In genomic region chr15:50145451-50145872, GRCh38 we compare ENCODE assay signal across 8 cellular contexts. TPM values are rescaled to one million over a fixed set of nuclear protein-coding genes. Genes with fewer than 3 reads are reported as not detected.
DNase-seq lines count a peak whose midpoint lies in the region; ATAC-seq and TF ChIP-seq lines count a peak whose summit lies in the region.

No MANE protein-coding gene starts in this region.

- H3K4me1 ChIP-seq in cardiac muscle cell (ENCODE audit: low read depth) (no peaks in the 10 kb centered on the region), psoas muscle (no peaks in the 10 kb centered on the region)

- H3K27ac Mint-ChIP-seq in CD4-positive, alpha-beta T cell: no peak overlapping the region
- no peak overlapping the region for H3K27ac Mint-ChIP-seq in activated CD8-positive, alpha-beta T cell treated with anti-CD3 and anti-CD28 coated beads for 36 hours

- POLR2A ChIA-PET in CD4-positive, alpha-beta T cell (lab: Charles Lee): interaction anchor here (0.6 kb wide), 1 partner anchor 1943 kb away, joined by 3 read pairs; no protein-coding TSS in a partner anchor
- POLR2A ChIA-PET in activated CD8-positive, alpha-beta T cell treated with anti-CD3 and anti-CD28 coated beads for 36 hours (lab: Charles Lee): no interaction called here

- no peak overlapping the region for H3K27ac ChIP-seq in CD4-positive, alpha-beta T cell (ENCODE audit: low read depth, low read length)
- no peak overlapping the region for H3K27ac ChIP-seq in cardiac muscle cell
- H3K27ac ChIP-seq in psoas muscle: no peak overlapping the region

- CTCF ChIA-PET in CD4-positive, alpha-beta T cell (lab: Charles Lee): interaction anchor here (0.7 to 1.7 kb wide), 3 partner anchors 18 to 1283 kb away, joined by 3 to 4 read pairs (median 3); no protein-coding TSS in a partner anchor
- CTCF ChIA-PET in activated CD8-positive, alpha-beta T cell treated with anti-CD3 and anti-CD28 coated beads for 36 hours (lab: Charles Lee): interaction anchor here (0.6 to 2.1 kb wide), 18 partner anchors 9 to 1286 kb away, joined by 3 to 9 read pairs (median 4); no protein-coding TSS in a partner anchor

- H3K9me3 ChIP-seq in CD4-positive, alpha-beta T cell (ENCODE audit: control insufficient read depth, low read length): no peaks in the 10 kb centered on the region
- H3K9me3 ChIP-seq in cardiac muscle cell (ENCODE audit: low read depth) (no peaks in the 10 kb centered on the region), psoas muscle (no peaks in the 10 kb centered on the region)

- ATAC-seq in CD4-positive, alpha-beta T cell (ENCODE audit: poor library complexity): no peak
- ATAC-seq in GM21423 (IDR thresholded peaks at IDR 0.05; ENCODE audit: unreplicated experiment) (peak; percentile 49), psoas muscle (peak; percentile 70 to 86 (median 83)), GM21526 (IDR thresholded peaks at IDR 0.05; ENCODE audit: low FRiP score, unreplicated experiment) (no peak)
- ATAC-seq in activated CD8-positive, alpha-beta T cell treated with anti-CD3 and anti-CD28 coated beads for 36 hours: peak; percentile 64

- H3K36me3 Mint-ChIP-seq in CD4-positive, alpha-beta T cell (ENCODE audit: low read depth): no peaks in the 10 kb centered on the region
- no peaks in the 10 kb centered on the region for H3K36me3 Mint-ChIP-seq in activated CD8-positive, alpha-beta T cell treated with anti-CD3 and anti-CD28 coated beads for 36 hours (ENCODE audit: low read depth)

- H3K4me3 ChIP-seq in cardiac muscle cell: no peak overlapping the region
- no peak overlapping the region for H3K4me3 ChIP-seq in psoas muscle

- peaks cover 5% of the 10 kb centered on the region for H3K27me3 ChIP-seq in CD4-positive, alpha-beta T cell (ENCODE audit: control insufficient read depth, insufficient read depth, low read length)
- H3K27me3 ChIP-seq in cardiac muscle cell (no peaks in the 10 kb centered on the region), psoas muscle (ENCODE audit: insufficient read depth in 3 of 3, low read length in 2 of 3) (no peaks in the 10 kb centered on the region)

- H3K4me3 Mint-ChIP-seq in CD4-positive, alpha-beta T cell: no peak overlapping the region
- no peak overlapping the region for H3K4me3 Mint-ChIP-seq in activated CD8-positive, alpha-beta T cell treated with anti-CD3 and anti-CD28 coated beads for 36 hours

- intact Hi-C loops in CD4-positive, alpha-beta T cell (cut with DNase I, micrococcal nuclease): loop anchor here (1.0 to 10.0 kb wide), 4 partner anchors 721 to 1283 kb away; partner anchors contain the start of gene FGF7 (in 1 of the 2)
- intact Hi-C loops in activated CD8-positive, alpha-beta T cell treated with anti-CD3 and anti-CD28 coated beads for 36 hours (cut with micrococcal nuclease): no loop called here
- intact Hi-C loops in psoas muscle (cut with DNase I): loop anchor here (10.0 kb wide), 3 partner anchors 721 to 1281 kb away; partner anchors contain the start of gene FGF7 (in 1 of the 2)

- H3K9me3 Mint-ChIP-seq in CD4-positive, alpha-beta T cell: no peaks in the 10 kb centered on the region
- H3K9me3 Mint-ChIP-seq in activated CD8-positive, alpha-beta T cell treated with anti-CD3 and anti-CD28 coated beads for 36 hours: no peaks in the 10 kb centered on the region

- H3K36me3 ChIP-seq in cardiac muscle cell (no peaks in the 10 kb centered on the region), psoas muscle (ENCODE audit: insufficient read depth in 1 of 2, low read depth in 1 of 2) (no peaks in the 10 kb centered on the region)

- TF ChIP-seq CTCF in CD4-positive, alpha-beta T cell (IDR thresholded peaks at IDR 0.05): peak; percentile 83
- TF ChIP-seq CTCF in activated CD8-positive, alpha-beta T cell treated with anti-CD3 and anti-CD28 coated beads for 36 hours (IDR thresholded peaks at IDR 0.05): peak; percentile 88
- TF ChIP-seq CTCF in cardiac muscle cell (IDR thresholded peaks at IDR 0.05; ENCODE audit: low read depth, low read length) (peak; percentile 25), psoas muscle (IDR thresholded peaks at IDR 0.05) (peak; percentile 56)

- 1 to 15% (median 5%) methylated on average over 2 of the region's 2 CpGs for whole genome bisulfite sequencing in psoas muscle, 3 donors

- H3K27me3 Mint-ChIP-seq in CD4-positive, alpha-beta T cell: no peaks in the 10 kb centered on the region
- H3K27me3 Mint-ChIP-seq in activated CD8-positive, alpha-beta T cell treated with anti-CD3 and anti-CD28 coated beads for 36 hours: no peaks in the 10 kb centered on the region

- no peaks in the 10 kb centered on the region for H3K4me1 Mint-ChIP-seq in CD4-positive, alpha-beta T cell (ENCODE audit: low read depth)
- peaks cover 13% of the 10 kb centered on the region for H3K4me1 Mint-ChIP-seq in activated CD8-positive, alpha-beta T cell treated with anti-CD3 and anti-CD28 coated beads for 36 hours (ENCODE audit: low read depth)

- no peak for DNase-seq in CD4-positive, alpha-beta T cell
- DNase-seq in NCI-H2029 treated with DMSO at 0.1 percent for 48 hours (lab: John Stamatoyannopoulos, UW) (peak; percentile 42), cardiac muscle cell (ENCODE audit: low read depth in 1 of 2, low spot score in 1 of 2) (peak; percentile 79 to 91), psoas muscle (no peak)
- no peak for DNase-seq in activated CD8-positive, alpha-beta T cell treated with anti-CD3 and anti-CD28 coated beads for 36 hours
- DNase-seq in activated CD4-positive, alpha-beta T cell treated with anti-CD3 and anti-CD28 coated beads, Interleukin-2, amount 50 U/mL, for 4 hours: no peak

RNA-seq across cellular contexts. Expression of gene ATP8B4, which starts 26.4 kb away (rescaled TPM):
- under 1 TPM in 1 of 2 experiments, not detected in 1; 0.31 TPM for total RNA-seq in CD4-positive, alpha-beta T cell
- 1 to 10 TPM; 4.6 to 5.8 TPM for total RNA-seq in activated CD8-positive, alpha-beta T cell treated with anti-CD3 and anti-CD28 coated beads for 36 hours
- total RNA-seq in cardiac muscle cell (0.09 TPM in 1 of 2 replicates, not detected in the other), psoas muscle (1 to 10 TPM; 1.0 to 2.2 (median 1.5) TPM)
- polyA plus RNA-seq in cardiac muscle cell (0.12 and 0.15 TPM in 2 replicates), psoas muscle (under 1 TPM; 0.25 to 0.31 (median 0.29) TPM)

RNA-seq across cellular contexts. Expression of gene SLC27A2, which starts 36.5 kb away (rescaled TPM):
- total RNA-seq in CD4-positive, alpha-beta T cell: under 1 TPM; 0.22 to 0.31 TPM
- total RNA-seq in activated CD8-positive, alpha-beta T cell treated with anti-CD3 and anti-CD28 coated beads for 36 hours: 1 to 10 TPM; 9.8 to 9.9 TPM
- total RNA-seq in cardiac muscle cell (not detected in 2 replicates), psoas muscle (not detected)
- polyA plus RNA-seq in cardiac muscle cell (not detected in 2 replicates), psoas muscle (under 1 TPM in 2 of 3 donors, not detected in 1; 0.01 to 0.04 TPM)

Comparison
In these comparisons a context has a peak if more than half of its experiments do, and no peak if none do; other contexts are left out.
1. ATAC-seq: peak in GM21423 (single experiment), activated CD8-positive, alpha-beta T cell treated with anti-CD3 and anti-CD28 coated beads for 36 hours (single experiment) and psoas muscle (4 of 4); none in CD4-positive, alpha-beta T cell (single experiment) and GM21526 (single experiment).
2. DNase-seq: peak in NCI-H2029 treated with DMSO at 0.1 percent for 48 hours (single experiment) and cardiac muscle cell (2 of 2); none in CD4-positive, alpha-beta T cell (0 of 10), activated CD8-positive, alpha-beta T cell treated with anti-CD3 and anti-CD28 coated beads for 36 hours (single experiment), psoas muscle (0 of 2) and activated CD4-positive, alpha-beta T cell treated with anti-CD3 and anti-CD28 coated beads, Interleukin-2, amount 50 U/mL, for 4 hours (0 of 2).
3. CTCF ChIP-seq: peak in every context shown above with its lines; median percentile 88 in activated CD8-positive, alpha-beta T cell treated with anti-CD3 and anti-CD28 coated beads for 36 hours; 83 in CD4-positive, alpha-beta T cell; 56 in psoas muscle; 25 in cardiac muscle cell.
4. RNA of gene SLC27A2, which starts 36.5 kb away (total RNA-seq): 9.8 to 9.9 TPM in activated CD8-positive, alpha-beta T cell treated with anti-CD3 and anti-CD28 coated beads for 36 hours; 0.22 to 0.31 TPM in CD4-positive, alpha-beta T cell, not detected in psoas muscle and not detected in cardiac muscle cell; every median in the first group is over 4 times any median in the second.